ENCODE assay signal across 1 cellular context in genomic region chr5:53076014-53076413, GRCh38.
TF ChIP-seq lines count a peak whose summit lies in the region.

No MANE protein-coding gene starts in this region.

TF ChIP-seq in HepG2, 621 proteins besides CTCF, POLR2A, EP300 and RAD21 (continued from another document):
- TF ChIP-seq ELF3 (CRISPR knock-in tag; IDR thresholded peaks at IDR 0.05) (no peak), NFKB2 (CRISPR knock-in tag; IDR thresholded peaks at IDR 0.05; ENCODE audit: borderline replicate concordance) (no peak), ZNF512 (CRISPR knock-in tag; IDR thresholded peaks at IDR 0.05) (no peak), ZNF746 (CRISPR knock-in tag; IDR thresholded peaks at IDR 0.05) (no peak), FOXA3 (CRISPR knock-in tag; IDR thresholded peaks at IDR 0.05) (no peak), BRF2 (CRISPR knock-in tag; IDR thresholded peaks at IDR 0.05) (no peak)
